1 cellular context compared by ENCODE assay signal in genomic region chr15:39273805-39274411, GRCh38.
A peak's percentile ranks its signal among the peaks of the same experiment; 100 is the strongest.
TF ChIP-seq lines count a peak whose summit lies in the region.

No MANE protein-coding gene starts in this region.

TF ChIP-seq in HepG2, 621 proteins besides CTCF, POLR2A, EP300 and RAD21 (continued from another document and continues in another):
- TF ChIP-seq KDM4B (CRISPR knock-in tag; IDR thresholded peaks at IDR 0.05) (peak; percentile 56; the same call in 1 of the 2 replicates), MXI1 (IDR thresholded peaks at IDR 0.05; ENCODE audit: borderline replicate concordance, low read depth, low read length) (no peak), ZC3H4 (CRISPR knock-in tag; IDR thresholded peaks at IDR 0.05; ENCODE audit: borderline replicate concordance) (no peak), DNMT3B (CRISPR knock-in tag; conservative IDR thresholded peaks at IDR 0.05) (no peak; the same call in 1 of the 2 replicates), KLF11 (CRISPR knock-in tag; IDR thresholded peaks at IDR 0.05) (no peak), POLR2AphosphoS5 (IDR thresholded peaks at IDR 0.05; ENCODE audit: low read depth, low read length) (no peak), HOXA7 (CRISPR knock-in tag; IDR thresholded peaks at IDR 0.05) (no peak), HOXA3 (CRISPR knock-in tag; IDR thresholded peaks at IDR 0.05) (peak; percentile 77), TBX3 (IDR thresholded peaks at IDR 0.05; ENCODE audit: borderline replicate concordance) (peak; percentile 90), FOXA3 (CRISPR knock-in tag; IDR thresholded peaks at IDR 0.05) (peak; percentile 93), SKIL (CRISPR knock-in tag; IDR thresholded peaks at IDR 0.05; ENCODE audit: borderline replicate concordance) (peak; percentile 87), LRRFIP1 (CRISPR knock-in tag; conservative IDR thresholded peaks at IDR 0.05) (no peak), TBX2 (CRISPR knock-in tag; IDR thresholded peaks at IDR 0.05; ENCODE audit: borderline replicate concordance) (peak; percentile 92), NCOA1 (CRISPR knock-in tag; IDR thresholded peaks at IDR 0.05) (peak; percentile 55; the same call in 1 of the 2 replicates), SMARCC2 (IDR thresholded peaks at IDR 0.05) (no peak), FOXA1 (IDR thresholded peaks at IDR 0.05) (peak; percentile 66), FOXA1 (CRISPR knock-in tag; IDR thresholded peaks at IDR 0.05) (peak; percentile 92), PHF21A (CRISPR knock-in tag; IDR thresholded peaks at IDR 0.05) (peak; percentile 66), SAP130 (CRISPR knock-in tag; IDR thresholded peaks at IDR 0.05; ENCODE audit: low read depth) (peak; percentile 64; the same call in 1 of the 2 replicates), MEF2D (CRISPR knock-in tag; IDR thresholded peaks at IDR 0.05) (peak; percentile 88), ZFP62 (CRISPR knock-in tag; IDR thresholded peaks at IDR 0.05) (no peak), SRY (CRISPR knock-in tag; IDR thresholded peaks at IDR 0.05) (no peak), SOX6 (IDR thresholded peaks at IDR 0.05) (no peak), SOX6 (CRISPR knock-in tag; IDR thresholded peaks at IDR 0.05) (peak; percentile 99), ZBTB7A (CRISPR knock-in tag; IDR thresholded peaks at IDR 0.05) (no peak), SETDB1 (CRISPR knock-in tag; IDR thresholded peaks at IDR 0.05; ENCODE audit: borderline replicate concordance) (no peak), TEF (CRISPR knock-in tag; IDR thresholded peaks at IDR 0.05) (peak; percentile 76; the same call in 1 of the 2 replicates), ZNF12 (CRISPR knock-in tag; IDR thresholded peaks at IDR 0.05) (peak; percentile 20; the same call in 1 of the 2 replicates), ZMAT5 (CRISPR knock-in tag; IDR thresholded peaks at IDR 0.05; ENCODE audit: borderline replicate concordance, low read depth) (no peak), ETV6 (CRISPR knock-in tag; conservative IDR thresholded peaks at IDR 0.05) (no peak), ZNF839 (CRISPR knock-in tag; IDR thresholded peaks at IDR 0.05; ENCODE audit: borderline replicate concordance) (no peak), MLX (CRISPR knock-in tag; IDR thresholded peaks at IDR 0.05) (peak; percentile 54; the same call in 1 of the 2 replicates), ZZZ3 (CRISPR knock-in tag; IDR thresholded peaks at IDR 0.05; ENCODE audit: borderline replicate concordance) (no peak), NKX3-1 (CRISPR knock-in tag; IDR thresholded peaks at IDR 0.05) (no peak; the same call in 1 of the 2 replicates), TAF1 (CRISPR knock-in tag; IDR thresholded peaks at IDR 0.05) (no peak), TFE3 (CRISPR knock-in tag; IDR thresholded peaks at IDR 0.05) (0 out of 2 replicates have a peak, but pooled peaks have one; percentile 58), ZNF121 (CRISPR knock-in tag; IDR thresholded peaks at IDR 0.05) (no peak), ZNF275 (CRISPR knock-in tag; IDR thresholded peaks at IDR 0.05; ENCODE audit: borderline replicate concordance) (no peak), ZNF512B (CRISPR knock-in tag; IDR thresholded peaks at IDR 0.05; ENCODE audit: borderline replicate concordance) (no peak), ZNF512 (CRISPR knock-in tag; IDR thresholded peaks at IDR 0.05) (no peak), CBX2 (IDR thresholded peaks at IDR 0.05; ENCODE audit: low read depth, low read length) (no peak), CBX2 (CRISPR knock-in tag; IDR thresholded peaks at IDR 0.05; ENCODE audit: low read depth) (no peak), NFIC (IDR thresholded peaks at IDR 0.05; ENCODE audit: low read length) (peak; percentile 98), ELF1 (CRISPR knock-in tag; IDR thresholded peaks at IDR 0.05) (0 out of 2 replicates have a peak, but pooled peaks have one; percentile 7), PAF1 (CRISPR knock-in tag; IDR thresholded peaks at IDR 0.05) (no peak), ZBTB49 (CRISPR knock-in tag; IDR thresholded peaks at IDR 0.05; ENCODE audit: borderline replicate concordance) (no peak), ZNF558 (CRISPR knock-in tag; IDR thresholded peaks at IDR 0.05; ENCODE audit: borderline replicate concordance) (no peak), ATF4 (CRISPR knock-in tag; IDR thresholded peaks at IDR 0.05) (peak in 1 of 2 experiments; percentile 86; a peak in 2 of 4 replicates), ZNF768 (CRISPR knock-in tag; IDR thresholded peaks at IDR 0.05) (no peak), ZKSCAN8 (CRISPR knock-in tag; IDR thresholded peaks at IDR 0.05; ENCODE audit: borderline replicate concordance) (peak; percentile 49; the same call in 1 of the 2 replicates)
